14 cellular contexts compared by ENCODE assay signal in the genomic region with DNA sequence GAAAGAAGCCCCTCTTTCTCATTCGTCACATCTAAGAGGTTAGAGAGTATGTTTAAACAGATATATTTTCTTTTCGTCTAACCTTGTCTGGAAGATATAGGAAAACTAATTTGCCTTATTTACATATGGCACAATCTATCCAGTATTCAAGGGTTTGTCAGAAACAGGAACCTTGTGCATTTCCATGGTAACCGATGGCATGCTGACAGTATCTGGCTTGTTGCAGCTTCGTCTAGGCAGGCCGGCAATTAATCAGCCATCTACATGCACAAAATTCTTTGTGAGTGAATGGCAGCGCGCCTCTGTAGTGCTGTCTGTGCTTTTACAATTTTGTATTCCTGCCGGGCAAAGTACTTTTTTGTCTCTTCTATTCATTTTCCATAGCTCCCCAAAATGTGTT.
DNase-seq lines count a peak whose midpoint lies in the region; ATAC-seq and TF ChIP-seq lines count a peak whose summit lies in the region.
"Had no signal": no experiment of that assay in that cellular context is flagged by ENCODE, and none has a peak within 500 bp of the region (broad histone marks: within the 10 kb centered on the region; RNA-seq: fewer than 3 reads in every experiment).

No MANE protein-coding gene starts in this region.

- no peaks in the 10 kb centered on the region for H3K4me1 ChIP-seq in thyroid gland
- H3K4me1 ChIP-seq: body of pancreas, tibial artery had no signal

- H3K27me3 ChIP-seq in thyroid gland: no peaks in the 10 kb centered on the region
- H3K27me3 ChIP-seq: body of pancreas, tibial artery had no signal

- peak; percentile 20 for ATAC-seq in esophagus mucosa
- ATAC-seq: body of pancreas; naive thymus-derived CD4-positive, alpha-beta T cell; Right ventricle myocardium inferior had no signal

- no peaks in the 10 kb centered on the region for H3K9me3 ChIP-seq in thyroid gland
- H3K9me3 ChIP-seq: body of pancreas, tibial artery had no signal

- no peak overlapping the region for H3K4me3 ChIP-seq in thyroid gland (replicated peaks in 1 of 3)
- H3K4me3 ChIP-seq: body of pancreas, tibial artery had no signal

- TF ChIP-seq CTCF in thyroid gland (IDR thresholded peaks at IDR 0.05): no peak

- WGBS in thyroid gland, 2 donors: 59 to 72% methylated on average over 8 of the region's 8 CpGs

- intact Hi-C loops in thyroid gland (cut with DNase I): no loop called here

- no peak overlapping the region for H3K27ac ChIP-seq in thyroid gland
- H3K27ac ChIP-seq: body of pancreas, tibial artery had no signal

- no peaks in the 10 kb centered on the region for H3K36me3 ChIP-seq in thyroid gland
- H3K36me3 ChIP-seq: tibial artery had no signal

- TF ChIP-seq POLR2A in thyroid gland (IDR thresholded peaks at IDR 0.05): no peak

- peak; percentile 54 for DNase-seq in NCI-H1105 (lab: John Stamatoyannopoulos, UW)
- peak; percentile 80 for DNase-seq in SK-N-DZ (ENCODE audit: low spot score)
- DNase-seq in non-pigmented ciliary epithelial cell (ENCODE audit: low read depth): peak; percentile 6
- no peak for DNase-seq in activated T-cell treated with anti-CD3 and anti-CD28 coated beads, Interleukin-2, amount 50 U/mL, for 1 hour
- DNase-seq in thyroid gland: no peak
- DNase-seq in NCI-H446 treated with DMSO at 0.1 percent for 48 hours (lab: John Stamatoyannopoulos, UW): no peak
- DNase-seq in NAMALWA (ENCODE audit: low spot score): no peak
- DNase-seq: body of pancreas; naive thymus-derived CD4-positive, alpha-beta T cell; NCI-H2171 treated with DMSO at 0.1 percent for 48 hours; small intestine; tibial artery had no signal

Comparison
In these comparisons a context has a peak if more than half of its experiments do, and no peak if none do; other contexts are left out.
1. DNase-seq: peak in NCI-H1105 (single experiment), SK-N-DZ (single experiment) and non-pigmented ciliary epithelial cell (single experiment); none in activated T-cell treated with anti-CD3 and anti-CD28 coated beads, Interleukin-2, amount 50 U/mL, for 1 hour (single experiment), thyroid gland (0 of 2), NCI-H446 treated with DMSO at 0.1 percent for 48 hours (single experiment) and NAMALWA (single experiment).